Comparison of ENCODE assay signal across 19 cellular contexts in genomic region chr7:137363683-137364082, GRCh38. TPM values are rescaled to one million over a fixed set of nuclear protein-coding genes. Genes with fewer than 3 reads are reported as not detected.
"Had no signal": no experiment of that assay in that cellular context is flagged by ENCODE, and none has a peak within 500 bp of the region (broad histone marks: within the 10 kb centered on the region; RNA-seq: fewer than 3 reads in every experiment).

No MANE protein-coding gene starts in this region.

- H3K4me3 ChIP-seq: SJSA1, SK-N-MC had no signal

- H3K27ac ChIP-seq: SJSA1, SK-N-MC had no signal

- H3K27me3 ChIP-seq: SJSA1 had no signal

- H3K4me1 ChIP-seq: SJSA1 had no signal

- DNase-seq: Karpas-422, KG1, MM.1S, NCI-H1092 treated with DMSO at 0.1 percent for 48 hours, NCI-H1436, NCI-H1694, NCI-H187 treated with DMSO at 0.1 percent for 48 hours, NCI-H2029 treated with DMSO at 0.1 percent for 48 hours, NCI-H2171 treated with DMSO at 0.1 percent for 48 hours, NCI-H2227 treated with DMSO at 0.1 percent for 48 hours, NCI-H524, NCI-H526 treated with DMSO at 0.1 percent for 48 hours, NCI-H82, Right ventricle myocardium superior, RPMI8226, SIG-M5 had no signal

- H3K36me3 ChIP-seq: SJSA1 had no signal

RNA-seq across cellular contexts. Expression of gene PTN, which starts 20.1 kb away (rescaled TPM):
- total RNA-seq: HT-29 had no signal
